ENCODE assay signal across 1 cellular context in the genomic region with DNA sequence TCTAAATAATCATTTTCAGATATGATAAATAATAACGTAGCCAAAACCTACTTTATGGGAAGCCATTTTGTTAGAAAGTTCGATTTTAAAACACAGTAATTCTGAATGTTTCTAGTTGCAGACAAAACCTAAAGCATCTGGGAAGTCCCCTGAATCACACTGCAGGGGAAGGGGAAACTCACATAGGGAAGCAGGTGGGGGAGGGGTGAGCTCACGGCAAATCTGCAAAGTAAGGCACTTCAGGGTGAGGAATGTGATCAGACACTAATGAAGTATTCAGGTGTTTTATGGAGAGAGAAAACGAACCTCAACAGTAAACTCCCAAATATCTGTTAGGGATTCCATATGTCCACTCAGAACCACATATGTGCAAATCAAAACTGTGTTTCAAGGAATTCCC.
TF ChIP-seq lines count a peak whose summit lies in the region.

No MANE protein-coding gene starts in this region.

TF ChIP-seq in GM23338, 12 proteins besides CTCF, POLR2A, EP300 and RAD21 (continued from another document):
- TF ChIP-seq, protein P1, sequence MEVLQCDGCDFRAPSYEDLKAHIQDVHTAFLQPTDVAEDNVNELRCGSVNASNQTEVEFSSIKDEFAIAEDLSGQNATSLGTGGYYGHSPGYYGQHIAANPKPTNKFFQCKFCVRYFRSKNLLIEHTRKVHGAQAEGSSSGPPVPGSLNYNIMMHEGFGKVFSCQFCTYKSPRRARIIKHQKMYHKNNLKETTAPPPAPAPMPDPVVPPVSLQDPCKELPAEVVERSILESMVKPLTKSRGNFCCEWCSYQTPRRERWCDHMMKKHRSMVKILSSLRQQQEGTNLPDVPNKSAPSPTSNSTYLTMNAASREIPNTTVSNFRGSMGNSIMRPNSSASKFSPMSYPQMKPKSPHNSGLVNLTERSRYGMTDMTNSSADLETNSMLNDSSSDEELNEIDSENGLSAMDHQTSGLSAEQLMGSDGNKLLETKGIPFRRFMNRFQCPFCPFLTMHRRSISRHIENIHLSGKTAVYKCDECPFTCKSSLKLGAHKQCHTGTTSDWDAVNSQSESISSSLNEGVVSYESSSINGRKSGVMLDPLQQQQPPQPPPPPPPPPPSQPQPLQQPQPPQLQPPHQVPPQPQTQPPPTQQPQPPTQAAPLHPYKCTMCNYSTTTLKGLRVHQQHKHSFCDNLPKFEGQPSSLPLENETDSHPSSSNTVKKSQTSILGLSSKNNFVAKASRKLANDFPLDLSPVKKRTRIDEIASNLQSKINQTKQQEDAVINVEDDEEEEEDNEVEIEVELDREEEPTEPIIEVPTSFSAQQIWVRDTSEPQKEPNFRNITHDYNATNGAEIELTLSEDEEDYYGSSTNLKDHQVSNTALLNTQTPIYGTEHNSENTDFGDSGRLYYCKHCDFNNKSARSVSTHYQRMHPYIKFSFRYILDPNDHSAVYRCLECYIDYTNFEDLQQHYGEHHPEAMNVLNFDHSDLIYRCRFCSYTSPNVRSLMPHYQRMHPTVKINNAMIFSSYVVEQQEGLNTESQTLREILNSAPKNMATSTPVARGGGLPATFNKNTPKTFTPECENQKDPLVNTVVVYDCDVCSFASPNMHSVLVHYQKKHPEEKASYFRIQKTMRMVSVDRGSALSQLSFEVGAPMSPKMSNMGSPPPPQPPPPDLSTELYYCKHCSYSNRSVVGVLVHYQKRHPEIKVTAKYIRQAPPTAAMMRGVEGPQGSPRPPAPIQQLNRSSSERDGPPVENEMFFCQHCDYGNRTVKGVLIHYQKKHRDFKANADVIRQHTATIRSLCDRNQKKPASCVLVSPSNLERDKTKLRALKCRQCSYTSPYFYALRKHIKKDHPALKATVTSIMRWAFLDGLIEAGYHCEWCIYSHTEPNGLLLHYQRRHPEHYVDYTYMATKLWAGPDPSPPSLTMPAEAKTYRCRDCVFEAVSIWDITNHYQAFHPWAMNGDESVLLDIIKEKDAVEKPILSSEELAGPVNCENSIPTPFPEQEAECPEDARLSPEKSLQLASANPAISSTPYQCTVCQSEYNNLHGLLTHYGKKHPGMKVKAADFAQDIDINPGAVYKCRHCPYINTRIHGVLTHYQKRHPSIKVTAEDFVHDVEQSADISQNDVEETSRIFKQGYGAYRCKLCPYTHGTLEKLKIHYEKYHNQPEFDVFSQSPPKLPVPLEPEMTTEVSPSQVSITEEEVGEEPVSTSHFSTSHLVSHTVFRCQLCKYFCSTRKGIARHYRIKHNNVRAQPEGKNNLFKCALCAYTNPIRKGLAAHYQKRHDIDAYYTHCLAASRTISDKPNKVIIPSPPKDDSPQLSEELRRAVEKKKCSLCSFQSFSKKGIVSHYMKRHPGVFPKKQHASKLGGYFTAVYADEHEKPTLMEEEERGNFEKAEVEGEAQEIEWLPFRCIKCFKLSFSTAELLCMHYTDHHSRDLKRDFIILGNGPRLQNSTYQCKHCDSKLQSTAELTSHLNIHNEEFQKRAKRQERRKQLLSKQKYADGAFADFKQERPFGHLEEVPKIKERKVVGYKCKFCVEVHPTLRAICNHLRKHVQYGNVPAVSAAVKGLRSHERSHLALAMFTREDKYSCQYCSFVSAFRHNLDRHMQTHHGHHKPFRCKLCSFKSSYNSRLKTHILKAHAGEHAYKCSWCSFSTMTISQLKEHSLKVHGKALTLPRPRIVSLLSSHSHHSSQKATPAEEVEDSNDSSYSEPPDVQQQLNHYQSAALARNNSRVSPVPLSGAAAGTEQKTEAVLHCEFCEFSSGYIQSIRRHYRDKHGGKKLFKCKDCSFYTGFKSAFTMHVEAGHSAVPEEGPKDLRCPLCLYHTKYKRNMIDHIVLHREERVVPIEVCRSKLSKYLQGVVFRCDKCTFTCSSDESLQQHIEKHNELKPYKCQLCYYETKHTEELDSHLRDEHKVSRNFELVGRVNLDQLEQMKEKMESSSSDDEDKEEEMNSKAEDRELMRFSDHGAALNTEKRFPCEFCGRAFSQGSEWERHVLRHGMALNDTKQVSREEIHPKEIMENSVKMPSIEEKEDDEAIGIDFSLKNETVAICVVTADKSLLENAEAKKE (CRISPR knock-in tag; IDR thresholded peaks at IDR 0.05), result no peak
- TF ChIP-seq STAT1 (IDR thresholded peaks at IDR 0.05; ENCODE audit: unreplicated experiment), result no peak
- TF ChIP-seq, protein P2, sequence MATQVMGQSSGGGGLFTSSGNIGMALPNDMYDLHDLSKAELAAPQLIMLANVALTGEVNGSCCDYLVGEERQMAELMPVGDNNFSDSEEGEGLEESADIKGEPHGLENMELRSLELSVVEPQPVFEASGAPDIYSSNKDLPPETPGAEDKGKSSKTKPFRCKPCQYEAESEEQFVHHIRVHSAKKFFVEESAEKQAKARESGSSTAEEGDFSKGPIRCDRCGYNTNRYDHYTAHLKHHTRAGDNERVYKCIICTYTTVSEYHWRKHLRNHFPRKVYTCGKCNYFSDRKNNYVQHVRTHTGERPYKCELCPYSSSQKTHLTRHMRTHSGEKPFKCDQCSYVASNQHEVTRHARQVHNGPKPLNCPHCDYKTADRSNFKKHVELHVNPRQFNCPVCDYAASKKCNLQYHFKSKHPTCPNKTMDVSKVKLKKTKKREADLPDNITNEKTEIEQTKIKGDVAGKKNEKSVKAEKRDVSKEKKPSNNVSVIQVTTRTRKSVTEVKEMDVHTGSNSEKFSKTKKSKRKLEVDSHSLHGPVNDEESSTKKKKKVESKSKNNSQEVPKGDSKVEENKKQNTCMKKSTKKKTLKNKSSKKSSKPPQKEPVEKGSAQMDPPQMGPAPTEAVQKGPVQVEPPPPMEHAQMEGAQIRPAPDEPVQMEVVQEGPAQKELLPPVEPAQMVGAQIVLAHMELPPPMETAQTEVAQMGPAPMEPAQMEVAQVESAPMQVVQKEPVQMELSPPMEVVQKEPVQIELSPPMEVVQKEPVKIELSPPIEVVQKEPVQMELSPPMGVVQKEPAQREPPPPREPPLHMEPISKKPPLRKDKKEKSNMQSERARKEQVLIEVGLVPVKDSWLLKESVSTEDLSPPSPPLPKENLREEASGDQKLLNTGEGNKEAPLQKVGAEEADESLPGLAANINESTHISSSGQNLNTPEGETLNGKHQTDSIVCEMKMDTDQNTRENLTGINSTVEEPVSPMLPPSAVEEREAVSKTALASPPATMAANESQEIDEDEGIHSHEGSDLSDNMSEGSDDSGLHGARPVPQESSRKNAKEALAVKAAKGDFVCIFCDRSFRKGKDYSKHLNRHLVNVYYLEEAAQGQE (IDR thresholded peaks at IDR 0.05; ENCODE audit: unreplicated experiment), result no peak
- TF ChIP-seq CREB1 (CRISPR knock-in tag; IDR thresholded peaks at IDR 0.05; ENCODE audit: low read depth), result no peak
- TF ChIP-seq EZH2 (IDR thresholded peaks at IDR 0.05; ENCODE audit: low read depth, unreplicated experiment), result no peak
- TF ChIP-seq, protein P3, sequence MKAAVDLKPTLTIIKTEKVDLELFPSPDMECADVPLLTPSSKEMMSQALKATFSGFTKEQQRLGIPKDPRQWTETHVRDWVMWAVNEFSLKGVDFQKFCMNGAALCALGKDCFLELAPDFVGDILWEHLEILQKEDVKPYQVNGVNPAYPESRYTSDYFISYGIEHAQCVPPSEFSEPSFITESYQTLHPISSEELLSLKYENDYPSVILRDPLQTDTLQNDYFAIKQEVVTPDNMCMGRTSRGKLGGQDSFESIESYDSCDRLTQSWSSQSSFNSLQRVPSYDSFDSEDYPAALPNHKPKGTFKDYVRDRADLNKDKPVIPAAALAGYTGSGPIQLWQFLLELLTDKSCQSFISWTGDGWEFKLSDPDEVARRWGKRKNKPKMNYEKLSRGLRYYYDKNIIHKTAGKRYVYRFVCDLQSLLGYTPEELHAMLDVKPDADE (IDR thresholded peaks at IDR 0.05), result no peak
